Comparison of ENCODE assay signal across 17 cellular contexts in the genomic region with DNA sequence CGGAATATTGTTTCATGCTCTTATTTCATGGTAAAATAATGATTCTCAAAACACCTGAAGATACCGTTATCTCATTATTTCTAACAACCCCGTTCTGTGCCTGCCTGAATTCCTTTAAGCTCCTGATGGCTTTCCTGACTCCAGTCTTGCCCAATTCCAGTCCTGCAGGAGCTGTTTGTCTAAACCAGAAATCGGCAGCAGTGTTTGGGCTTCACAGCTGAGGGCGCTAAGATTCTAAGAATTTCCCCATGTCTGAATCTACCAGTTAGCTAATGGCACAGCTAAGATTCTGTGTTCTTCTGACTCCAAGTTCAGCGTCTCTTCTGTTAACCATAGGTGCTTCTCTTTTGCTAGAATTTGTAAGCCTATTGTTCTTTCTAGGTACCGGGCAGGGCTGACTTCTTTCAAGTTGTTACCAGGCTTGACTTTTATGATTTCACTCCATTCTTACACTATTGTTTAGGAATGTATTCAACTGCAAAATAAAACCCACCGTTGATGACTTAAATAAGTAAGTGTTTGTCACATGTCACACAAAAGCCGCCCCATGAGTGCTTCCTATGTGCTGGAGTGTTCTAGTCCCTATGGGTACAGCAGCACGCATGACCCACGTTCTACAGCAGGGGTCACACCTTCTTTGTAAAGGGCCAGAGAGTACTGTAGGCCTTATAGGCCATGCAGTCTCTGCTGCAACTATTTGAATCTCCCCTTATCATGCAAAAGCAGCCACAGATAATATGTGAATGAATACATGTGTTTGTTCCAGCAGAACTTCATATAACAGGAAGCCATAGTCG.
A peak's percentile ranks its signal among the peaks of the same experiment; 100 is the strongest.
DNase-seq lines count a peak whose midpoint lies in the region; TF ChIP-seq lines count a peak whose summit lies in the region.
"Had no signal": no experiment of that assay in that cellular context is flagged by ENCODE, and none has a peak within 500 bp of the region (broad histone marks: within the 10 kb centered on the region; RNA-seq: fewer than 3 reads in every experiment).

No MANE protein-coding gene starts in this region.

- no peak overlapping the region for H2AFZ ChIP-seq in GM23248
- H2AFZ ChIP-seq: hepatocyte had no signal

- H4K20me1 ChIP-seq in GM23248 (ENCODE audit: insufficient read depth), result no peaks in the 10 kb centered on the region

- no peaks in the 10 kb centered on the region for H3K9me3 Mint-ChIP-seq in progenitor cell of endocrine pancreas (ENCODE audit: low read depth)
- H3K9me3 Mint-ChIP-seq in activated naive CD4-positive, alpha-beta T cell treated with anti-CD3 and anti-CD28 coated beads for 36 hours, result no peaks in the 10 kb centered on the region
- H3K9me3 Mint-ChIP-seq: CD8-positive, alpha-beta T cell; type B pancreatic cell had no signal

- H3K4me3 ChIP-seq in choroid plexus epithelial cell (ENCODE audit: low read depth, low read length) (no peak overlapping the region), GM23248 (no peak overlapping the region)
- H3K4me3 ChIP-seq: esophagus muscularis mucosa, hepatocyte had no signal

- no peaks in the 10 kb centered on the region for H3K9me2 ChIP-seq in GM23248 (ENCODE audit: insufficient read depth)

- POLR2A ChIA-PET in GM10248 (lab: Yijun Ruan, JAX), result no interaction called here

- H3K27me3 Mint-ChIP-seq in progenitor cell of endocrine pancreas, result no peaks in the 10 kb centered on the region
- peaks cover 2% of the 10 kb centered on the region for H3K27me3 Mint-ChIP-seq in activated naive CD4-positive, alpha-beta T cell treated with anti-CD3 and anti-CD28 coated beads for 36 hours (ENCODE audit: low read depth)
- H3K27me3 Mint-ChIP-seq: type B pancreatic cell had no signal

- no peaks in the 10 kb centered on the region for H3K4me1 ChIP-seq in GM23248 (ENCODE audit: insufficient read depth)

- no peaks in the 10 kb centered on the region for H3F3A ChIP-seq in GM23248 (ENCODE audit: insufficient read depth)

- H3K36me3 ChIP-seq in GM23248 (ENCODE audit: low read depth), result no peaks in the 10 kb centered on the region
- H3K36me3 ChIP-seq: esophagus muscularis mucosa had no signal

- H3K27me3 ChIP-seq in GM23248 (replicated peaks; ENCODE audit: insufficient read depth), result no peaks in the 10 kb centered on the region
- H3K27me3 ChIP-seq: esophagus muscularis mucosa, hepatocyte had no signal

- no peaks in the 10 kb centered on the region for H3K9me3 ChIP-seq in GM23248 (ENCODE audit: low read depth)
- H3K9me3 ChIP-seq: esophagus muscularis mucosa had no signal

- peaks cover 14% of the 10 kb centered on the region for H3K4me1 Mint-ChIP-seq in progenitor cell of endocrine pancreas (ENCODE audit: low read depth)
- no peaks in the 10 kb centered on the region for H3K4me1 Mint-ChIP-seq in activated naive CD4-positive, alpha-beta T cell treated with anti-CD3 and anti-CD28 coated beads for 36 hours (ENCODE audit: low read depth)

- TF ChIP-seq CTCF in choroid plexus epithelial cell (conservative IDR thresholded peaks at IDR 0.05; ENCODE audit: low read depth, low read length) (peak; percentile 4), progenitor cell of endocrine pancreas (IDR thresholded peaks at IDR 0.05; ENCODE audit: unreplicated experiment) (peak; percentile 14), GM10248 (IDR thresholded peaks at IDR 0.05; ENCODE audit: control extremely low read depth, extremely low read depth, low read depth, missing control alignments) (no peak)

- 80 to 85% methylated on average over 12 of the region's 12 CpGs for WGBS in GM23248 (ENCODE audit: low coverage in 1 of 2, low lambda C conversion rate in 2 of 2, missing lambda C conversion rate in 2 of 2), 2 experiments

- peak overlapping the region; percentile 45 for H3K27ac Mint-ChIP-seq in progenitor cell of endocrine pancreas
- no peak overlapping the region for H3K27ac Mint-ChIP-seq in activated naive CD4-positive, alpha-beta T cell treated with anti-CD3 and anti-CD28 coated beads for 36 hours
- H3K27ac Mint-ChIP-seq: CD8-positive, alpha-beta T cell; type B pancreatic cell had no signal

- DNase-seq in NCI-H82 (lab: John Stamatoyannopoulos, UW) (peak; percentile 25), NCI-H82 treated with DMSO at 0.1 percent for 48 hours (lab: John Stamatoyannopoulos, UW; ENCODE audit: unreplicated experiment) (no peak), NCI-H2107 treated with DMSO at 0.1 percent for 48 hours (lab: John Stamatoyannopoulos, UW; ENCODE audit: unreplicated experiment) (peak; percentile 37), choroid plexus epithelial cell (ENCODE audit: low read depth) (peak; percentile 14), progenitor cell of endocrine pancreas (ENCODE audit: low spot score, unreplicated experiment) (no peak), GM23248 (no peak), GM10248 (ENCODE audit: extremely low spot score) (no peak)
- no peak for DNase-seq in activated naive CD4-positive, alpha-beta T cell treated with anti-CD3 and anti-CD28 coated beads for 36 hours
- DNase-seq: activated CD8-positive, alpha-beta memory T cell treated with anti-CD3 and anti-CD28 coated beads for 24 hours; CD8-positive, alpha-beta T cell; kidney glomerular epithelial cell; MM.1S; NCI-H2081 treated with DMSO at 0.1 percent for 48 hours; SIG-M5 had no signal

- H3K4me3 Mint-ChIP-seq in progenitor cell of endocrine pancreas (ENCODE audit: low read depth), result no peak overlapping the region
- no peak overlapping the region for H3K4me3 Mint-ChIP-seq in activated naive CD4-positive, alpha-beta T cell treated with anti-CD3 and anti-CD28 coated beads for 36 hours
- H3K4me3 Mint-ChIP-seq: CD8-positive, alpha-beta T cell; type B pancreatic cell had no signal

- in situ Hi-C loops in GM23248 (cut with MboI), result no loop called here

- peaks cover 5% of the 10 kb centered on the region for H3K36me3 Mint-ChIP-seq in progenitor cell of endocrine pancreas (ENCODE audit: insufficient read depth)
- H3K36me3 Mint-ChIP-seq in activated naive CD4-positive, alpha-beta T cell treated with anti-CD3 and anti-CD28 coated beads for 36 hours (ENCODE audit: low read depth), result no peaks in the 10 kb centered on the region
- H3K36me3 Mint-ChIP-seq: CD8-positive, alpha-beta T cell had no signal

- no peak overlapping the region for H3K9ac ChIP-seq in GM23248

- H3K4me2 ChIP-seq in GM23248 (ENCODE audit: unreplicated experiment), result no peak overlapping the region
- H3K4me2 ChIP-seq: hepatocyte had no signal

- no peak overlapping the region for H3K27ac ChIP-seq in GM23248
- H3K27ac ChIP-seq: esophagus muscularis mucosa, hepatocyte had no signal

- CTCF ChIA-PET in activated naive CD4-positive, alpha-beta T cell treated with anti-CD3 and anti-CD28 coated beads for 36 hours (lab: Charles Lee), result interaction anchor here (1.1 kb wide), 1 partner anchor 8 kb away, joined by 3 read pairs; no protein-coding TSS in a partner anchor
- CTCF ChIA-PET in GM10248 (lab: Yijun Ruan, JAX), result no interaction called here

- intact Hi-C loops in activated naive CD4-positive, alpha-beta T cell treated with anti-CD3 and anti-CD28 coated beads for 36 hours (cut with micrococcal nuclease), result loop anchor here (1.0 kb wide), 1 partner anchor 328 kb away; no protein-coding TSS in a partner anchor

- H3K79me2 ChIP-seq in GM23248 (ENCODE audit: insufficient read depth), result peaks cover 35% of the 10 kb centered on the region; the same call in 1 of the 2 replicates

Comparison
In these comparisons a context has a peak if more than half of its experiments do, and no peak if none do; other contexts are left out.
1. DNase-seq: peak in NCI-H82 (single experiment), NCI-H2107 treated with DMSO at 0.1 percent for 48 hours (single experiment) and choroid plexus epithelial cell (single experiment); none in NCI-H82 treated with DMSO at 0.1 percent for 48 hours (single experiment), progenitor cell of endocrine pancreas (single experiment), GM23248 (single experiment), activated naive CD4-positive, alpha-beta T cell treated with anti-CD3 and anti-CD28 coated beads for 36 hours (single experiment) and GM10248 (single experiment).